Comparison of ENCODE assay signal across 33 cellular contexts in genomic region chr11:112369374-112369773, GRCh38.
"Had no signal": no experiment of that assay in that cellular context is flagged by ENCODE, and none has a peak within 500 bp of the region (broad histone marks: within the 10 kb centered on the region; RNA-seq: fewer than 3 reads in every experiment).

No MANE protein-coding gene starts in this region.

- H3K9me3 ChIP-seq: esophagus squamous epithelium, gastroesophageal sphincter had no signal

- H3K4me3 ChIP-seq: coronary artery, dorsolateral prefrontal cortex, esophagus squamous epithelium, gastroesophageal sphincter had no signal

- H3K36me3 ChIP-seq: brain microvascular endothelial cell, esophagus squamous epithelium, gastroesophageal sphincter, WERI-Rb-1 had no signal

- FAIRE-seq: astrocyte, bronchial epithelial cell had no signal

- H3K27ac Mint-ChIP-seq: activated B cell treated with CpG ODN at 0.5 μM for 24 hours; activated CD8-positive, alpha-beta T cell treated with anti-CD3 and anti-CD28 coated beads for 36 hours; activated naive CD8-positive, alpha-beta T cell; activated T-helper 17 cell treated with anti-CD3 and anti-CD28 coated beads, Interleukin-2, amount 50 U/mL, for 72 hours; dendritic cell treated with granulocyte-macrophage colony-stimulating factor and Interleukin-4, amounts not matched to agents 40 ng/mL and 50 ng/mL, for 4 days; effector memory CD8-positive, alpha-beta T cell; T-cell; T-helper 1 cell treated with Interleukin-12 subunit alpha and Interleukin-12 subunit beta and Interleukin-4 antibody, amounts not matched to agents 30 μg/mL and 1 μg/mL, for 36 hours had no signal

- DNase-seq: activated B cell treated with CpG ODN at 0.5 μM for 24 hours; activated CD4-positive, alpha-beta T cell treated with anti-CD3 and anti-CD28 coated beads for 48 hours; activated CD4-positive, alpha-beta T cell treated with anti-CD3 and anti-CD28 coated beads, Interleukin-2, amount 50 U/mL, for 1 hour; activated CD4-positive, alpha-beta T cell treated with anti-CD3 and anti-CD28 coated beads, Interleukin-2, amount 50 U/mL, for 48 hours; activated CD8-positive, alpha-beta memory T cell treated with anti-CD3 and anti-CD28 coated beads for 24 hours; activated CD8-positive, alpha-beta T cell treated with anti-CD3 and anti-CD28 coated beads for 36 hours; activated effector memory CD4-positive, alpha-beta T cell treated with Interleukin-2 at 50 U/mL for 16 hours; activated gamma-delta T cell treated with Interleukin-2 at 50 U/mL for 16 hours; activated naive CD4-positive, alpha-beta T cell treated with anti-CD3 and anti-CD28 coated beads, Interleukin-2, amount 50 U/mL, for 16 hours; activated naive CD4-positive, alpha-beta T cell treated with Interleukin-2 at 50 U/mL for 16 hours; activated T-cell treated with anti-CD3 and anti-CD28 coated beads, Interleukin-2, amount 50 U/mL, for 4 hours; amniotic stem cell; anterior cingulate cortex; brain microvascular endothelial cell; dorsolateral prefrontal cortex; effector memory CD8-positive, alpha-beta T cell; erythroblast; esophagus squamous epithelium; foreskin melanocyte; SW 1271; T-cell; T-helper 9 cell; WERI-Rb-1 had no signal

- H3K9me3 Mint-ChIP-seq: activated B cell treated with CpG ODN at 0.5 μM for 24 hours; activated T-cell treated with anti-CD3 and anti-CD28 coated beads, Interleukin-2, amount 50 U/mL, for 4 hours; activated T-helper 17 cell treated with anti-CD3 and anti-CD28 coated beads, Interleukin-2, amount 50 U/mL, for 72 hours; central memory CD8-positive, alpha-beta T cell; dendritic cell treated with granulocyte-macrophage colony-stimulating factor and Interleukin-4, amounts not matched to agents 40 ng/mL and 50 ng/mL, for 4 days; effector memory CD8-positive, alpha-beta T cell; T-cell; T-helper 1 cell treated with Interleukin-12 subunit alpha and Interleukin-12 subunit beta and Interleukin-4 antibody, amounts not matched to agents 30 μg/mL and 1 μg/mL, for 36 hours had no signal

- ATAC-seq: activated CD4-positive, CD25-positive, alpha-beta regulatory T cell treated with anti-CD3 and anti-CD28 coated beads, Interleukin-2, amount 50 U/mL, for 24 hours; activated CD8-positive, alpha-beta T cell treated with anti-CD3 and anti-CD28 coated beads for 36 hours; activated T-cell treated with anti-CD3 and anti-CD28 coated beads, Interleukin-2, amount 50 U/mL, for 4 hours; activated T-helper 17 cell treated with anti-CD3 and anti-CD28 coated beads, Interleukin-2, amount 50 U/mL, for 72 hours; effector memory CD8-positive, alpha-beta T cell; gastroesophageal sphincter; T-cell had no signal

- H3K4me3 Mint-ChIP-seq: activated B cell treated with CpG ODN at 0.5 μM for 24 hours; activated CD8-positive, alpha-beta T cell treated with anti-CD3 and anti-CD28 coated beads for 36 hours; activated naive CD8-positive, alpha-beta T cell; activated T-cell treated with anti-CD3 and anti-CD28 coated beads, Interleukin-2, amount 50 U/mL, for 4 hours; activated T-helper 17 cell treated with anti-CD3 and anti-CD28 coated beads, Interleukin-2, amount 50 U/mL, for 72 hours; central memory CD8-positive, alpha-beta T cell; dendritic cell treated with granulocyte-macrophage colony-stimulating factor and Interleukin-4, amounts not matched to agents 40 ng/mL and 50 ng/mL, for 4 days; effector memory CD8-positive, alpha-beta T cell; T-cell; T-helper 1 cell treated with Interleukin-12 subunit alpha and Interleukin-12 subunit beta and Interleukin-4 antibody, amounts not matched to agents 30 μg/mL and 1 μg/mL, for 36 hours had no signal

- H3K4me1 Mint-ChIP-seq: activated B cell treated with CpG ODN at 0.5 μM for 24 hours; central memory CD8-positive, alpha-beta T cell; T-cell had no signal
